Comparison of ENCODE assay signal across 8 cellular contexts in the genomic region with DNA sequence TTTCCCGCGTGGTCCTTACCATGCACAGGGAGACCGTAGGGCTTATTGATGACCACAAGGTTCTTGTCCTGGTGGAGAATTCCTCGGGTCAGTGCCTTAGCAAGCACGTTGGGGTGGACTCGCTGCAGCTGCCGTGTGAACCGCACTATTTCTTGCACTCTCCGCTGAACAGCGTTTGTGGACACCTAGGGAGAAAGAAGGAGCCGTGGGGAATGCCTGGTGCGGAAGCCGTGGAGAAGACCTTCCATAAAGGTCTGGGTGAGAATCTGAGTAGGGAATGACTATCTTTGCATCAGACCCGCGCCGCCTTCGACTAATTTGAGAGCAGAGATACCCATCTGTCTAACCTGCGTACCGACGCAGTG. TPM values are rescaled to one million over a fixed set of nuclear protein-coding genes. Genes with fewer than 3 reads are reported as not detected.
A peak's percentile ranks its signal among the peaks of the same experiment; 100 is the strongest.
DNase-seq lines count a peak whose midpoint lies in the region; ATAC-seq, FAIRE-seq and TF ChIP-seq lines count a peak whose summit lies in the region.

No MANE protein-coding gene starts in this region.

- in situ Hi-C loops in brain microvascular endothelial cell (cut with HindIII; ENCODE audit: low pct_ligation_motif_present, low sequenced_read_pairs) = no loop called here

- TF ChIP-seq EP300 in A549 (IDR thresholded peaks at IDR 0.05) = no peak

- 19% methylated on average over 19 of the region's 20 CpGs for WGBS in A549 (ENCODE audit: missing lambda C conversion rate)
- 5 to 7% methylated on average over 17 to 19 of the region's 20 CpGs for WGBS in mesodermal cell (ENCODE audit: insufficient coverage in 2 of 2), 2 experiments

- DNase-seq in A549 (ENCODE audit: low read depth in 1 of 2, low spot score in 1 of 2) = no peak
- DNase-seq in brain microvascular endothelial cell = no peak
- DNase-seq in DMS153 (lab: John Stamatoyannopoulos, UW) = no peak
- no peak for DNase-seq in NAMALWA (ENCODE audit: low spot score)
- DNase-seq in stimulated activated naive CD4-positive, alpha-beta T cell (lab: John Stamatoyannopoulos, UW) = no peak

- H3K36me3 ChIP-seq in brain microvascular endothelial cell (replicated peaks) = peaks cover 14% of the 10 kb centered on the region
- H3K36me3 ChIP-seq in mesodermal cell (ENCODE audit: control insufficient read depth, insufficient read depth, low read length) = peaks cover 41% of the 10 kb centered on the region

- no peaks in the 10 kb centered on the region for H3K27me3 ChIP-seq in brain microvascular endothelial cell (replicated peaks)

- H3K9me3 ChIP-seq in A549 (no peaks in the 10 kb centered on the region), mesodermal cell (ENCODE audit: control insufficient read depth, low read length) (no peaks in the 10 kb centered on the region)

- CTCF ChIA-PET in A549 (lab: Yijun Ruan, JAX) = no interaction called here

- ATAC-seq in A549 (peak in 1 of 2 experiments; percentile 3; a peak in 3 of 6 replicates), HG02840 (IDR thresholded peaks at IDR 0.05; ENCODE audit: low FRiP score, unreplicated experiment) (peak; percentile 3), HG02623 (IDR thresholded peaks at IDR 0.05; ENCODE audit: unreplicated experiment) (no peak)

- POLR2A ChIA-PET in A549 (lab: Yijun Ruan, JAX) = interaction anchor here (1.3 to 1.5 kb wide), 2 partner anchors 20 to 58 kb away, joined by 3 to 5 read pairs; partner anchors contain the start of genes FOXRED1 and SRPRA

- H3K4me2 ChIP-seq in A549 = peak overlapping the region; percentile 80

- no peak for TF ChIP-seq POLR2A in A549 (IDR thresholded peaks at IDR 0.05; ENCODE audit: low read length)

- TF ChIP-seq CTCF in A549 (IDR thresholded peaks at IDR 0.05) = no peak
- no peak for TF ChIP-seq CTCF in brain microvascular endothelial cell (IDR thresholded peaks at IDR 0.05; ENCODE audit: low read depth, low read length, missing control alignments)

- no peak for FAIRE-seq in A549 (lab: Jason Lieb, UNC)

- H3K4me1 ChIP-seq in A549 (peaks cover 18% of the 10 kb centered on the region; the same call in 2 of the 3 replicates), mesodermal cell (ENCODE audit: control insufficient read depth, insufficient read depth, low read length, poor library complexity, severe bottlenecking) (peaks cover 3% of the 10 kb centered on the region)

- TF ChIP-seq RAD21 in A549 (conservative IDR thresholded peaks at IDR 0.05 in 1 of 2, IDR thresholded peaks at IDR 0.05 in 1 of 2) = no peak

- H3K27ac ChIP-seq in A549 = peak overlapping the region; percentile 87 to 89
- H3K27ac ChIP-seq in brain microvascular endothelial cell = peak overlapping the region; percentile 48
- H3K27ac ChIP-seq in mesodermal cell (ENCODE audit: low read depth, low read length, severe bottlenecking) = peak overlapping the region; percentile 81

- peak overlapping the region; percentile 97 for H3K4me3 ChIP-seq in A549
- H3K4me3 ChIP-seq in brain microvascular endothelial cell (ENCODE audit: low read depth, low read length) = peak overlapping the region; percentile 99
- peak overlapping the region; percentile 93 for H3K4me3 ChIP-seq in mesodermal cell (ENCODE audit: extremely low read depth, insufficient read depth, low read length, poor library complexity, severe bottlenecking)

TF ChIP-seq in A549, 52 proteins besides CTCF, POLR2A, EP300 and RAD21:
- no peak for TF ChIP-seq TFCP2L1 (CRISPR knock-in tag; IDR thresholded peaks at IDR 0.05)
- no peak for TF ChIP-seq HEYL (CRISPR knock-in tag; IDR thresholded peaks at IDR 0.05)
- no peak for TF ChIP-seq HOXA7 (CRISPR knock-in tag; IDR thresholded peaks at IDR 0.05)
- no peak for TF ChIP-seq MYC (IDR thresholded peaks at IDR 0.05; ENCODE audit: borderline replicate concordance, low read length)
- no peak for TF ChIP-seq JUNB (IDR thresholded peaks at IDR 0.05)
- no peak for TF ChIP-seq ZC3H11A (IDR thresholded peaks at IDR 0.05)
- TF ChIP-seq HOXB13 (CRISPR knock-in tag; IDR thresholded peaks at IDR 0.05; ENCODE audit: low read depth) = no peak
- TF ChIP-seq PBX3 (IDR thresholded peaks at IDR 0.05) = no peak
- no peak for TF ChIP-seq GATA3 (IDR thresholded peaks at IDR 0.05; ENCODE audit: borderline replicate concordance)
- TF ChIP-seq BHLHE40 (IDR thresholded peaks at IDR 0.05; ENCODE audit: low read depth, low read length) = no peak

RNA-seq across cellular contexts. Expression of gene RPUSD4, which starts 0.6 kb away (rescaled TPM):
- polyA plus RNA-seq in A549 (2011; rRNA removed) (16.2 and 20.6 TPM in 2 replicates), A549 (2017; fragmentation: RNase III; extraction: RNeasy Plus Mini Kit Qiagen cat#74134 plus additional on column Dnase treatment) (15.4 to 18.1 TPM (median 16.4 TPM) in 3 replicates)
- polyA plus RNA-seq in A549 (2012; cell fraction: cytosol; rRNA removed) = 18.3 and 19.0 TPM in 2 replicates
- 28.8 and 30.0 TPM in 2 replicates for polyA plus RNA-seq in A549 (2012; cell fraction: nucleus; rRNA removed)
- 36.8 and 57.7 TPM in 2 replicates for polyA minus RNA-seq in A549 (2011; rRNA and poly(A)+ RNA removed)
- 25.0 TPM for polyA plus RNA-seq in mesodermal cell (2013, experiment 1 of 2)
- 20.3 TPM for polyA plus RNA-seq in mesodermal cell (2013, experiment 2 of 2)

RNA-seq across cellular contexts. Expression of gene FAM118B, which starts 0.7 kb away (rescaled TPM):
- 21.3 and 23.9 TPM in 2 replicates for polyA plus RNA-seq in A549 (2011; rRNA removed)
- polyA plus RNA-seq in A549 (2012; cell fraction: cytosol; rRNA removed) = 8.3 and 8.5 TPM in 2 replicates
- 3.0 and 3.7 TPM in 2 replicates for polyA plus RNA-seq in A549 (2012; cell fraction: nucleus; rRNA removed)
- polyA plus RNA-seq in A549 (2017; fragmentation: RNase III; extraction: RNeasy Plus Mini Kit Qiagen cat#74134 plus additional on column Dnase treatment) = 14.5 to 15.1 TPM (median 14.9 TPM) in 3 replicates
- 6.6 and 7.4 TPM in 2 replicates for polyA minus RNA-seq in A549 (2011; rRNA and poly(A)+ RNA removed)
- 31.1 TPM for polyA plus RNA-seq in mesodermal cell (2013, experiment 1 of 2)
- polyA plus RNA-seq in mesodermal cell (2013, experiment 2 of 2) = 31.9 TPM

RNA-seq across cellular contexts. Expression of gene SRPRA, which starts 57.8 kb away (rescaled TPM):
- polyA plus RNA-seq in A549 (2011; rRNA removed) (92.2 and 99.6 TPM in 2 replicates), A549 (2017; fragmentation: RNase III; extraction: RNeasy Plus Mini Kit Qiagen cat#74134 plus additional on column Dnase treatment) (43.1 to 47.1 TPM (median 45.1 TPM) in 3 replicates)
- 39.8 and 46.4 TPM in 2 replicates for polyA plus RNA-seq in A549 (2012; cell fraction: cytosol; rRNA removed)
- 87.3 and 106 TPM in 2 replicates for polyA plus RNA-seq in A549 (2012; cell fraction: nucleus; rRNA removed)
- polyA minus RNA-seq in A549 (2011; rRNA and poly(A)+ RNA removed) = 105 and 114 TPM in 2 replicates
- 79.0 TPM for polyA plus RNA-seq in mesodermal cell (2013, experiment 1 of 2)
- 69.9 TPM for polyA plus RNA-seq in mesodermal cell (2013, experiment 2 of 2)

RNA-seq across cellular contexts. Expression of gene FOXRED1, which starts 58.1 kb away (rescaled TPM):
- polyA plus RNA-seq in A549 (2011; rRNA removed) (22.7 and 23.8 TPM in 2 replicates), A549 (2017; fragmentation: RNase III; extraction: RNeasy Plus Mini Kit Qiagen cat#74134 plus additional on column Dnase treatment) (27.8 to 30.1 TPM (median 28.9 TPM) in 3 replicates)
- 40.5 and 45.5 TPM in 2 replicates for polyA plus RNA-seq in A549 (2012; cell fraction: cytosol; rRNA removed)
- 66.8 and 67.2 TPM in 2 replicates for polyA plus RNA-seq in A549 (2012; cell fraction: nucleus; rRNA removed)
- 19.7 and 20.5 TPM in 2 replicates for polyA minus RNA-seq in A549 (2011; rRNA and poly(A)+ RNA removed)
- polyA plus RNA-seq in mesodermal cell (2013, experiment 1 of 2) = 33.9 TPM
- polyA plus RNA-seq in mesodermal cell (2013, experiment 2 of 2) = 30.0 TPM
